10 cellular contexts compared by ENCODE assay signal in the genomic region with DNA sequence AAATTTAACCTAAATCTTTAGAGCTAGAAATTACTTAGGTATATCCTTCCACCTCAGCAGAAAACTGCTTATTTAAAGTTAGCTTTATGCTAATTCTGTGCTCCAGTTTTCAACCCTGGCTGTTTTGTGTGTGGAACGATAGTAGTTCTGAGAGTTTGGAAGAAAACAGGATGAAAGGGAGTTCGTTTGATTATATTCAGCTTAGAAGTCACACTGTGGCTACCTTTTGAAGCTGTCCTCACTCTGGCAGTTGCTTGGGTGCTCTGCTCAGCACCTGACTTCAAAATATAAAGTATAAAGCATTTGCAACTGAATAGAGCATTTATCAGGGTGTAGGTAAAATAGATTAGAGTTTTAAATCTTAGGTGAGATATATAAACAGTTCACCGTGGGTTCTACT. TPM values are rescaled to one million over a fixed set of nuclear protein-coding genes. Genes with fewer than 3 reads are reported as not detected.
DNase-seq lines count a peak whose midpoint lies in the region; ATAC-seq, FAIRE-seq and TF ChIP-seq lines count a peak whose summit lies in the region.
"Had no signal": no experiment of that assay in that cellular context is flagged by ENCODE, and none has a peak within 500 bp of the region (broad histone marks: within the 10 kb centered on the region; RNA-seq: fewer than 3 reads in every experiment).

No MANE protein-coding gene starts in this region.

- H3K27ac Mint-ChIP-seq in central memory CD8-positive, alpha-beta T cell (ENCODE audit: low read depth): peak overlapping the region; percentile 88
- peak overlapping the region; percentile 73 for H3K27ac Mint-ChIP-seq in osteocyte (ENCODE audit: unreplicated experiment)

- H3K4me3 ChIP-seq in A549: no peak overlapping the region
- peak overlapping the region; percentile 33 for H3K4me3 ChIP-seq in Jurkat, Clone E6-1 (ENCODE audit: low read length)

- no peak for TF ChIP-seq RAD21 in A549 (conservative IDR thresholded peaks at IDR 0.05 in 1 of 2, IDR thresholded peaks at IDR 0.05 in 1 of 2)

- H3K27ac ChIP-seq in A549: peak overlapping the region; percentile 57 to 64

- no peaks in the 10 kb centered on the region for H3K9me3 ChIP-seq in A549

- H3K4me1 Mint-ChIP-seq in central memory CD8-positive, alpha-beta T cell: peaks cover 30% of the 10 kb centered on the region
- H3K4me1 Mint-ChIP-seq in osteocyte (ENCODE audit: unreplicated experiment): peaks cover 41% of the 10 kb centered on the region

- TF ChIP-seq EP300 in A549 (IDR thresholded peaks at IDR 0.05): no peak

- H3K36me3 Mint-ChIP-seq in central memory CD8-positive, alpha-beta T cell (ENCODE audit: insufficient read depth): peaks cover 42% of the 10 kb centered on the region
- peaks cover 4% of the 10 kb centered on the region for H3K36me3 Mint-ChIP-seq in osteocyte (ENCODE audit: unreplicated experiment)

- no peak for DNase-seq in A549 (ENCODE audit: low read depth in 1 of 2, low spot score in 1 of 2)
- DNase-seq in Jurkat, Clone E6-1 (ENCODE audit: low read depth, low spot score): peak; percentile 66
- no peak for DNase-seq in central memory CD8-positive, alpha-beta T cell (ENCODE audit: low spot score in 2 of 2)
- no peak for DNase-seq in osteocyte (ENCODE audit: extremely low spot score, unreplicated experiment)
- DNase-seq in germinal center (ENCODE audit: low spot score): no peak
- DNase-seq in GM10248 (ENCODE audit: extremely low spot score): no peak
- DNase-seq: NCI-H748 treated with DMSO at 0.1 percent for 48 hours had no signal

- no peak for FAIRE-seq in A549 (lab: Jason Lieb, UNC)
- FAIRE-seq: colon had no signal

- no peak for TF ChIP-seq POLR2A in A549 (IDR thresholded peaks at IDR 0.05; ENCODE audit: low read length)

- peak overlapping the region; percentile 85 for H3K4me2 ChIP-seq in A549

- ATAC-seq in A549: no peak
- no peak for ATAC-seq in central memory CD8-positive, alpha-beta T cell (replicated peaks; ENCODE audit: extremely low read depth, poor library complexity, severe bottlenecking)
- ATAC-seq in GM21619 (IDR thresholded peaks at IDR 0.05; ENCODE audit: unreplicated experiment): no peak
- ATAC-seq in GM21447 (IDR thresholded peaks at IDR 0.05; ENCODE audit: unreplicated experiment): no peak

- H3K4me3 Mint-ChIP-seq in central memory CD8-positive, alpha-beta T cell: peak overlapping the region; percentile 59
- H3K4me3 Mint-ChIP-seq in osteocyte (ENCODE audit: unreplicated experiment): no peak overlapping the region

- TF ChIP-seq CTCF in A549 (IDR thresholded peaks at IDR 0.05) (no peak), osteocyte (IDR thresholded peaks at IDR 0.05) (no peak), GM10248 (IDR thresholded peaks at IDR 0.05; ENCODE audit: control extremely low read depth, extremely low read depth, low read depth, missing control alignments) (no peak)

- no peaks in the 10 kb centered on the region for H3K27me3 Mint-ChIP-seq in central memory CD8-positive, alpha-beta T cell
- no peaks in the 10 kb centered on the region for H3K27me3 Mint-ChIP-seq in osteocyte (ENCODE audit: unreplicated experiment)

- CTCF ChIA-PET in A549 (lab: Yijun Ruan, JAX): interaction anchor here (0.9 to 9.7 kb wide), 6 partner anchors 22 to 445 kb away, joined by 3 to 91 read pairs (median 4); a partner anchor contains a TSS
- CTCF ChIA-PET in GM10248 (lab: Yijun Ruan, JAX): interaction anchor here (0.9 to 12.8 kb wide), 6 partner anchors 13 to 170 kb away, joined by 3 to 65 read pairs (median 4); no protein-coding TSS in a partner anchor

- POLR2A ChIA-PET in A549 (lab: Yijun Ruan, JAX): interaction anchor here (0.7 kb wide), 1 partner anchor 55 kb away, joined by 3 read pairs; no protein-coding TSS in a partner anchor
- POLR2A ChIA-PET in GM10248 (lab: Yijun Ruan, JAX): interaction anchor here (0.6 to 1.2 kb wide), 3 partner anchors 24 to 77 kb away, joined by 3 to 5 read pairs (median 3); a partner anchor contains a TSS

- no peaks in the 10 kb centered on the region for H3K9me3 Mint-ChIP-seq in central memory CD8-positive, alpha-beta T cell
- H3K9me3 Mint-ChIP-seq in osteocyte (ENCODE audit: unreplicated experiment): no peaks in the 10 kb centered on the region

- 44% methylated on average over 3 of the region's 3 CpGs for WGBS in A549 (ENCODE audit: missing lambda C conversion rate)

- H3K4me1 ChIP-seq in A549: peaks cover 47% of the 10 kb centered on the region

TF ChIP-seq in A549, 52 proteins besides CTCF, POLR2A, EP300 and RAD21:
- TF ChIP-seq, protein P1, sequence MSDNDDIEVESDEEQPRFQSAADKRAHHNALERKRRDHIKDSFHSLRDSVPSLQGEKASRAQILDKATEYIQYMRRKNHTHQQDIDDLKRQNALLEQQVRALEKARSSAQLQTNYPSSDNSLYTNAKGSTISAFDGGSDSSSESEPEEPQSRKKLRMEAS (IDR thresholded peaks at IDR 0.05): no peak
- TF ChIP-seq FOXS1 (CRISPR knock-in tag; IDR thresholded peaks at IDR 0.05) (no peak), HOXB5 (CRISPR knock-in tag; IDR thresholded peaks at IDR 0.05) (no peak), MAFK (IDR thresholded peaks at IDR 0.05; ENCODE audit: partially characterized antibody) (no peak), RCOR1 (IDR thresholded peaks at IDR 0.05; ENCODE audit: low read depth, low read length) (no peak), CHD4 (IDR thresholded peaks at IDR 0.05; ENCODE audit: borderline replicate concordance) (no peak), NFE2L2 (conservative IDR thresholded peaks at IDR 0.05; ENCODE audit: low read length) (no peak), HOXA7 (CRISPR knock-in tag; IDR thresholded peaks at IDR 0.05) (no peak), BHLHE40 (IDR thresholded peaks at IDR 0.05; ENCODE audit: low read depth, low read length) (no peak), ZC3H11A (IDR thresholded peaks at IDR 0.05) (no peak), TP53 (CRISPR knock-in tag; IDR thresholded peaks at IDR 0.05) (no peak), FOSB (CRISPR knock-in tag; IDR thresholded peaks at IDR 0.05) (no peak), ZSCAN20 (CRISPR knock-in tag; IDR thresholded peaks at IDR 0.05) (no peak), HOXB13 (CRISPR knock-in tag; IDR thresholded peaks at IDR 0.05; ENCODE audit: low read depth) (no peak)
- TF ChIP-seq, protein P2, sequence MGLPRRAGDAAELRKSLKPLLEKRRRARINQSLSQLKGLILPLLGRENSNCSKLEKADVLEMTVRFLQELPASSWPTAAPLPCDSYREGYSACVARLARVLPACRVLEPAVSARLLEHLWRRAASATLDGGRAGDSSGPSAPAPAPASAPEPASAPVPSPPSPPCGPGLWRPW (IDR thresholded peaks at IDR 0.05): no peak
- TF ChIP-seq, protein P3, sequence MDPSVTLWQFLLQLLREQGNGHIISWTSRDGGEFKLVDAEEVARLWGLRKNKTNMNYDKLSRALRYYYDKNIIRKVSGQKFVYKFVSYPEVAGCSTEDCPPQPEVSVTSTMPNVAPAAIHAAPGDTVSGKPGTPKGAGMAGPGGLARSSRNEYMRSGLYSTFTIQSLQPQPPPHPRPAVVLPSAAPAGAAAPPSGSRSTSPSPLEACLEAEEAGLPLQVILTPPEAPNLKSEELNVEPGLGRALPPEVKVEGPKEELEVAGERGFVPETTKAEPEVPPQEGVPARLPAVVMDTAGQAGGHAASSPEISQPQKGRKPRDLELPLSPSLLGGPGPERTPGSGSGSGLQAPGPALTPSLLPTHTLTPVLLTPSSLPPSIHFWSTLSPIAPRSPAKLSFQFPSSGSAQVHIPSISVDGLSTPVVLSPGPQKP (IDR thresholded peaks at IDR 0.05; ENCODE audit: low read depth, low read length): no peak

RNA-seq across cellular contexts. Expression of a gene that starts 2.7 kb away (rescaled TPM):
- 82.3 and 83.7 TPM in 2 replicates for polyA plus RNA-seq in A549 (2011; rRNA removed)
- 21.6 and 24.9 TPM in 2 replicates for polyA plus RNA-seq in A549 (2012; cell fraction: cytosol; rRNA removed)
- 12.2 and 19.1 TPM in 2 replicates for polyA plus RNA-seq in A549 (2012; cell fraction: nucleus; rRNA removed)
- polyA plus RNA-seq in A549 (2017; fragmentation: RNase III; extraction: RNeasy Plus Mini Kit Qiagen cat#74134 plus additional on column Dnase treatment): 56.2 to 58.9 TPM (median 56.5 TPM) in 3 replicates
- 35.9 and 39.6 TPM in 2 replicates for polyA minus RNA-seq in A549 (2011; rRNA and poly(A)+ RNA removed)
- polyA plus RNA-seq in Jurkat, Clone E6-1 (2012; ENCODE audit: insufficient read depth, insufficient read length): 52.2 TPM
- 39.1 and 40.6 TPM in 2 replicates for total RNA-seq in osteocyte

RNA-seq across cellular contexts. Expression of a gene that starts 2.9 kb away (rescaled TPM):
- polyA plus RNA-seq in A549 (2011; rRNA removed) (136 and 165 TPM in 2 replicates), A549 (2017; fragmentation: RNase III; extraction: RNeasy Plus Mini Kit Qiagen cat#74134 plus additional on column Dnase treatment) (75.1 to 86.1 TPM (median 79.8 TPM) in 3 replicates)
- polyA plus RNA-seq in A549 (2012; cell fraction: cytosol; rRNA removed): 61.1 and 70.5 TPM in 2 replicates
- 13.7 and 21.8 TPM in 2 replicates for polyA plus RNA-seq in A549 (2012; cell fraction: nucleus; rRNA removed)
- polyA minus RNA-seq in A549 (2011; rRNA and poly(A)+ RNA removed): 36.8 and 46.6 TPM in 2 replicates
- polyA plus RNA-seq in Jurkat, Clone E6-1 (2012; ENCODE audit: insufficient read depth, insufficient read length): 95.9 TPM
- total RNA-seq in osteocyte: 61.7 and 70.3 TPM in 2 replicates

RNA-seq across cellular contexts. Expression of a gene that starts 55.0 kb away (rescaled TPM):
- polyA plus RNA-seq in A549 (2011; rRNA removed) (329 and 392 TPM in 2 replicates), A549 (2017; fragmentation: RNase III; extraction: RNeasy Plus Mini Kit Qiagen cat#74134 plus additional on column Dnase treatment) (188 to 239 TPM (median 238 TPM) in 3 replicates)
- polyA plus RNA-seq in A549 (2012; cell fraction: cytosol; rRNA removed): 189 and 275 TPM in 2 replicates
- 368 and 387 TPM in 2 replicates for polyA plus RNA-seq in A549 (2012; cell fraction: nucleus; rRNA removed)
- polyA minus RNA-seq in A549 (2011; rRNA and poly(A)+ RNA removed): 299 and 339 TPM in 2 replicates
- 55.7 TPM for polyA plus RNA-seq in Jurkat, Clone E6-1 (2012; ENCODE audit: insufficient read depth, insufficient read length)
- 288 and 290 TPM in 2 replicates for total RNA-seq in osteocyte
